Comparison of ENCODE assay signal across 1 cellular context in genomic region chr2:120703330-120703994, GRCh38.
TF ChIP-seq lines count a peak whose summit lies in the region.

No MANE protein-coding gene starts in this region.

TF ChIP-seq in H1, 55 proteins besides CTCF, POLR2A, EP300 and RAD21:
- TF ChIP-seq SP2 (IDR thresholded peaks at IDR 0.05; ENCODE audit: low read length) (no peak), POU5F1 (IDR thresholded peaks at IDR 0.05; ENCODE audit: low read depth, low read length) (no peak), KDM1A (IDR thresholded peaks at IDR 0.05; ENCODE audit: borderline replicate concordance, low read length) (no peak), MAFK (IDR thresholded peaks at IDR 0.05; ENCODE audit: low read depth, low read length) (no peak), TAF7 (optimal IDR thresholded peaks at IDR 0.05; ENCODE audit: borderline replicate concordance, low read depth, low read length) (no peak), SAP30 (IDR thresholded peaks at IDR 0.05; ENCODE audit: insufficient read depth, insufficient replicate concordance, low read length) (no peak), KDM5A (IDR thresholded peaks at IDR 0.05; ENCODE audit: low read length) (no peak), SP4 (IDR thresholded peaks at IDR 0.05; ENCODE audit: low read length) (no peak), ASH2L (IDR thresholded peaks at IDR 0.05; ENCODE audit: low read length) (no peak), E2F6 (IDR thresholded peaks at IDR 0.05) (no peak), PHF8 (conservative IDR thresholded peaks at IDR 0.05; ENCODE audit: low read depth, low read length) (no peak), NRF1 (IDR thresholded peaks at IDR 0.05; ENCODE audit: low read depth, low read length) (no peak), BCL11A (IDR thresholded peaks at IDR 0.05; ENCODE audit: low read depth in 2 of 2, low read length in 2 of 2) (no peak), SUZ12 (IDR thresholded peaks at IDR 0.05; ENCODE audit: low read length) (no peak), CHD2 (IDR thresholded peaks at IDR 0.05; ENCODE audit: low read length) (no peak), USF2 (IDR thresholded peaks at IDR 0.05; ENCODE audit: low read length) (no peak), EGR1 (IDR thresholded peaks at IDR 0.05; ENCODE audit: borderline replicate concordance, low read depth, low read length) (no peak), CTBP2 (IDR thresholded peaks at IDR 0.05; ENCODE audit: borderline replicate concordance, insufficient read depth, insufficient read length, low read length) (no peak), CHD1 (IDR thresholded peaks at IDR 0.05; ENCODE audit: low read depth, low read length) (no peak), SIN3A (conservative IDR thresholded peaks at IDR 0.05 in 1 of 2, IDR thresholded peaks at IDR 0.05 in 1 of 2; ENCODE audit: low read depth in 1 of 2, low read length in 2 of 2) (no peak)
